In the genomic region with DNA sequence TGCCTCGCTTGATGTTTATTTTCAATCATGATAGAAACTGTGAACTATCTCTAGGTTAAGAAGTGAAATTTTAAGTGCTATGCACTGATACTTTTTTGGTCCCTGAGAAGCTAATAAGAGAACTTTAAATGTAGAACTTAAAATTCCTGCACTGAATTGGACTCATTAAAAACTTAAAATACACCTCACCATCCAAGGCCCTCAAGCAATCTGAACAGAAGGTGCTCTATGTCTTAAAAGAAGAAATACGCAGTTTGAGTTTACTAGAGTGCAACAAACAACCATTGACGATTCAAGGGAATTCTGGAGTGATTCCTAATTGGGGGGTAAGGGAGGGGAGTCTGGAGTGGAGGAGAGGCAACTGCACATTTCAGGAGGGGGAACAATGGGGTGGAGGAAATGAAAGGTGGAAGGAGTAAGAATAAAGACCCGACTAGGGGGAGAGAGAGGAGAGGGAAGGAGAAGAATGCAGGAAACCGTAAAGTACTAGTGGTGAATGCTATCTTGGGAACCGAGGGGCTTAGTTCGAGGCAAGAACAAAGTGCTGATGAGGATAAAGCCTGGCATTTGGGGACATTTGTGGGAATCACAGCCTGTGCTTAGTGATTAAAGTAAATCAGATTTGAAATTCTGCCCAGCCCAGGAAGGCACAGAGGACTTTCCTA, we compare ENCODE assay signal across 20 cellular contexts.
"Had no signal": no experiment of that assay in that cellular context is flagged by ENCODE, and none has a peak within 500 bp of the region (broad histone marks: within the 10 kb centered on the region; RNA-seq: fewer than 3 reads in every experiment).

No MANE protein-coding gene starts in this region.

- H3K27ac ChIP-seq: cardiac muscle cell, hepatocyte, tibial nerve had no signal

- H3K27me3 Mint-ChIP-seq: activated naive CD4-positive, alpha-beta T cell treated with anti-CD3 and anti-CD28 coated beads, Interleukin-2, amount 10 ng/mL, durations not matched to agents 7 days and 5 days; progenitor cell of endocrine pancreas had no signal

- H3K4me2 ChIP-seq: hepatocyte had no signal

- H3K4me1 ChIP-seq: tibial nerve had no signal

- H3K79me2 ChIP-seq: hepatocyte had no signal

- H3K4me3 ChIP-seq: cardiac muscle cell, hepatocyte, tibial nerve had no signal

- H3K4me1 Mint-ChIP-seq: activated naive CD4-positive, alpha-beta T cell treated with anti-CD3 and anti-CD28 coated beads, Interleukin-2, amount 10 ng/mL, durations not matched to agents 7 days and 5 days; naive B cell had no signal

- H3K36me3 Mint-ChIP-seq: activated naive CD4-positive, alpha-beta T cell treated with anti-CD3 and anti-CD28 coated beads, Interleukin-2, amount 10 ng/mL, durations not matched to agents 7 days and 5 days had no signal

- H3K36me3 ChIP-seq: cardiac muscle cell, tibial nerve had no signal

- H2AFZ ChIP-seq: hepatocyte had no signal

- ATAC-seq: activated T-cell treated with anti-CD3 and anti-CD28 coated beads, Interleukin-2, amount 50 U/mL, for 4 hours; esophagus mucosa; left colon; stimulated activated naive CD8-positive, alpha-beta T cell treated with anti-CD3 and anti-CD28 coated beads, Interleukin-15, Interleukin-2, amounts not matched to agents 100 U/mL and 50 U/mL, for 24 hours had no signal

- H3K27me3 ChIP-seq: cardiac muscle cell, hepatocyte, tibial nerve had no signal

- H3K4me3 Mint-ChIP-seq: activated naive CD4-positive, alpha-beta T cell treated with anti-CD3 and anti-CD28 coated beads, Interleukin-2, amount 10 ng/mL, durations not matched to agents 7 days and 5 days; activated T-cell treated with anti-CD3 and anti-CD28 coated beads, Interleukin-2, amount 50 U/mL, for 4 hours; dendritic cell treated with granulocyte-macrophage colony-stimulating factor and Interleukin-4, amounts not matched to agents 40 ng/mL and 50 ng/mL, for 4 days; naive B cell had no signal

- DNase-seq: activated CD4-positive, alpha-beta T cell treated with anti-CD3 and anti-CD28 coated beads, Interleukin-2, amount 50 U/mL, for 4 hours; activated CD8-positive, alpha-beta memory T cell treated with anti-CD3 and anti-CD28 coated beads for 24 hours; activated CD8-positive, alpha-beta memory T cell treated with anti-CD3 and anti-CD28 coated beads, Interleukin-2, amount 50 U/mL, for 4 hours; activated naive CD4-positive, alpha-beta T cell treated with anti-CD3 and anti-CD28 coated beads, Interleukin-2, amount 10 ng/mL, durations not matched to agents 7 days and 5 days; activated T-cell treated with anti-CD3 and anti-CD28 coated beads, Interleukin-2, amount 50 U/mL, for 4 hours; effector memory CD4-positive, alpha-beta T cell; foreskin melanocyte; glutamatergic neuron; islet precursor cell; left colon; naive B cell; stimulated activated CD4-positive, alpha-beta T cell treated with anti-CD3 and anti-CD28 coated beads, Interleukin-4, amount 100 ng/mL, for 24 hours; stimulated activated naive CD8-positive, alpha-beta T cell treated with anti-CD3 and anti-CD28 coated beads, Interleukin-15, Interleukin-2, amounts not matched to agents 100 U/mL and 50 U/mL, for 24 hours; T-helper 1 cell had no signal

- H3K27ac Mint-ChIP-seq: activated naive CD4-positive, alpha-beta T cell treated with anti-CD3 and anti-CD28 coated beads, Interleukin-2, amount 10 ng/mL, durations not matched to agents 7 days and 5 days; dendritic cell treated with granulocyte-macrophage colony-stimulating factor and Interleukin-4, amounts not matched to agents 40 ng/mL and 50 ng/mL, for 4 days; naive B cell; progenitor cell of endocrine pancreas had no signal
